Comparison of ENCODE assay signal across 11 cellular contexts in the genomic region with DNA sequence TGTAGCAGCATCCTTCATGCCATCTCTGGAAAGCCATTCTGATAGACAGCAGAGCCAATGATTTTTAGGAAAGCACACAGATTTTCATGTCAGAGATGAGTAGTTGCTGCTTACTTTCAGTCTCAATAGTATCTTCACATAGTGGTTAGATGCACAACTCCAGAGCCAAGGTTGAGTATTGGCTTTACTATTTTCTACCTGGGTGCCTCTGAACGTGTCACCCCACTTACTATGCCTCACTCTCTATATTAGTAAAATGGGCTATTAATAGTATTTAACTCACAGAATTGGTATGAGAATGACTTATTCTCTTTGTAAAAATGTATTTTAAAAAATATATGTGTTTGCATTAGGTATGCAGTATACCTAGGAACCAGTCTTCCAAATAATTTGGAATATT.
A peak's percentile ranks its signal among the peaks of the same experiment; 100 is the strongest.
DNase-seq lines count a peak whose midpoint lies in the region; ATAC-seq and TF ChIP-seq lines count a peak whose summit lies in the region.
"Had no signal": no experiment of that assay in that cellular context is flagged by ENCODE, and none has a peak within 500 bp of the region (broad histone marks: within the 10 kb centered on the region; RNA-seq: fewer than 3 reads in every experiment).

No MANE protein-coding gene starts in this region.

- no peaks in the 10 kb centered on the region for H3K27me3 ChIP-seq in adrenal gland
- H3K27me3 ChIP-seq: MG63 had no signal

- H3K27me3 Mint-ChIP-seq in natural killer cell treated with Interleukin-12 subunit alpha and Interleukin-12 subunit beta and Interleukin-15 and Interleukin-18, amount 100 ng/mL, for 72 hours: no peaks in the 10 kb centered on the region
- no peaks in the 10 kb centered on the region for H3K27me3 Mint-ChIP-seq in natural killer cell (ENCODE audit: low read depth in 2 of 2)
- H3K27me3 Mint-ChIP-seq: naive B cell had no signal

- no peak for TF ChIP-seq CTCF in natural killer cell (IDR thresholded peaks at IDR 0.05)
- no peak for TF ChIP-seq CTCF in adrenal gland (IDR thresholded peaks at IDR 0.05)

- no peak overlapping the region for H3K4me3 Mint-ChIP-seq in natural killer cell treated with Interleukin-12 subunit alpha and Interleukin-12 subunit beta and Interleukin-15 and Interleukin-18, amount 100 ng/mL, for 72 hours
- H3K4me3 Mint-ChIP-seq in natural killer cell: no peak overlapping the region
- H3K4me3 Mint-ChIP-seq: naive B cell had no signal

- intact Hi-C loops in natural killer cell (cut with micrococcal nuclease) (no loop called here), adrenal gland (cut with DNase I) (no loop called here)

- no peaks in the 10 kb centered on the region for H3K9me3 ChIP-seq in adrenal gland (replicated peaks in 1 of 3)
- H3K9me3 ChIP-seq: MG63 had no signal

- ATAC-seq in natural killer cell treated with Interleukin-12 subunit alpha and Interleukin-12 subunit beta and Interleukin-15 and Interleukin-18, amount 100 ng/mL, for 72 hours: peak; percentile 61 to 94
- ATAC-seq in natural killer cell (no peak), GM21619 (IDR thresholded peaks at IDR 0.05; ENCODE audit: unreplicated experiment) (peak; percentile 94), HG03108 (IDR thresholded peaks at IDR 0.05; ENCODE audit: unreplicated experiment) (peak; percentile 72)

- DNase-seq in natural killer cell treated with Interleukin-12 subunit alpha and Interleukin-12 subunit beta and Interleukin-15 and Interleukin-18, amount 100 ng/mL, for 72 hours (ENCODE audit: low spot score): no peak
- no peak for DNase-seq in natural killer cell
- DNase-seq in adrenal gland: no peak
- DNase-seq in SKM-1 (lab: John Stamatoyannopoulos, UW; ENCODE audit: unreplicated experiment): no peak
- no peak for DNase-seq in midbrain (lab: John Stamatoyannopoulos, UW)
- no peak for DNase-seq in activated CD4-positive, alpha-beta T cell treated with anti-CD3 and anti-CD28 coated beads, Interleukin-2, amount 50 U/mL, for 4 hours
- DNase-seq: MG63, naive B cell, NCI-H82 had no signal

- H3K36me3 ChIP-seq in adrenal gland (replicated peaks in 1 of 2): no peaks in the 10 kb centered on the region

- no peak overlapping the region for H3K4me3 ChIP-seq in adrenal gland
- H3K4me3 ChIP-seq: MG63 had no signal

- H3K27ac Mint-ChIP-seq in natural killer cell treated with Interleukin-12 subunit alpha and Interleukin-12 subunit beta and Interleukin-15 and Interleukin-18, amount 100 ng/mL, for 72 hours: no peak overlapping the region
- H3K27ac Mint-ChIP-seq in natural killer cell: no peak overlapping the region
- H3K27ac Mint-ChIP-seq: naive B cell had no signal

- peaks cover 0 to 11% of the 10 kb centered on the region in 2 donors for H3K4me1 Mint-ChIP-seq in natural killer cell treated with Interleukin-12 subunit alpha and Interleukin-12 subunit beta and Interleukin-15 and Interleukin-18, amount 100 ng/mL, for 72 hours (ENCODE audit: low read depth in 2 of 2)
- peaks cover 2 to 8% of the 10 kb centered on the region in 2 donors for H3K4me1 Mint-ChIP-seq in natural killer cell

- H3K9me3 Mint-ChIP-seq in natural killer cell treated with Interleukin-12 subunit alpha and Interleukin-12 subunit beta and Interleukin-15 and Interleukin-18, amount 100 ng/mL, for 72 hours: no peaks in the 10 kb centered on the region
- H3K9me3 Mint-ChIP-seq in natural killer cell: no peaks in the 10 kb centered on the region
- H3K9me3 Mint-ChIP-seq: naive B cell had no signal

- no peak overlapping the region for H3K27ac ChIP-seq in adrenal gland

- WGBS in adrenal gland, 4 donors: 88 to 96% (median 94%) methylated on average over 1 of the region's 1 CpG

- no peak for TF ChIP-seq POLR2A in adrenal gland (IDR thresholded peaks at IDR 0.05)

- no peaks in the 10 kb centered on the region for H3K36me3 Mint-ChIP-seq in natural killer cell treated with Interleukin-12 subunit alpha and Interleukin-12 subunit beta and Interleukin-15 and Interleukin-18, amount 100 ng/mL, for 72 hours
- peaks cover 8% of the 10 kb centered on the region for H3K36me3 Mint-ChIP-seq in natural killer cell

- no peaks in the 10 kb centered on the region for H3K4me1 ChIP-seq in adrenal gland (replicated peaks in 1 of 2)

Comparison
In these comparisons a context has a peak if more than half of its experiments do, and no peak if none do; other contexts are left out.
1. ATAC-seq: peak in natural killer cell treated with Interleukin-12 subunit alpha and Interleukin-12 subunit beta and Interleukin-15 and Interleukin-18, amount 100 ng/mL, for 72 hours (2 of 2), GM21619 (single experiment) and HG03108 (single experiment); none in natural killer cell (0 of 3).